8 cellular contexts compared by ENCODE assay signal in genomic region chr7:93231264-93231663, GRCh38. TPM values are rescaled to one million over a fixed set of nuclear protein-coding genes. Genes with fewer than 3 reads are reported as not detected.
A peak's percentile ranks its signal among the peaks of the same experiment; 100 is the strongest.
DNase-seq lines count a peak whose midpoint lies in the region; FAIRE-seq lines count a peak whose summit lies in the region.

No MANE protein-coding gene starts in this region.

- H3K27me3 ChIP-seq in CD8-positive, alpha-beta memory T cell (ENCODE audit: insufficient read depth, low read length, poor library complexity, severe bottlenecking): no peaks in the 10 kb centered on the region
- H3K27me3 ChIP-seq in ectodermal cell (ENCODE audit: control insufficient read depth, insufficient read depth, low read length, poor library complexity, severe bottlenecking) (peaks cover 13% of the 10 kb centered on the region), neuron (ENCODE audit: insufficient read depth, low read length) (no peaks in the 10 kb centered on the region)

- no peak for DNase-seq in CD8-positive, alpha-beta memory T cell
- DNase-seq in NOMO-1 (lab: John Stamatoyannopoulos, UW; ENCODE audit: unreplicated experiment in 2 of 2) (peak; percentile 75 to 95), frontal cortex (ENCODE audit: low spot score in 2 of 2) (no peak), hypothalamus (lab: John Stamatoyannopoulos, UW) (no peak), HCEC 1CT (no peak)
- no peak for DNase-seq in activated CD8-positive, alpha-beta memory T cell treated with anti-CD3 and anti-CD28 coated beads, Interleukin-2, amount 50 U/mL, for 4 hours

- peak overlapping the region; percentile 84 for H2AFZ ChIP-seq in neuron (ENCODE audit: low read depth, low read length)

- no peaks in the 10 kb centered on the region for H3K36me3 ChIP-seq in CD8-positive, alpha-beta memory T cell (ENCODE audit: insufficient read depth, low read length)
- H3K36me3 ChIP-seq in ectodermal cell (ENCODE audit: control insufficient read depth, insufficient read depth, low read length) (no peaks in the 10 kb centered on the region), neuron (ENCODE audit: insufficient read depth, low read length) (no peaks in the 10 kb centered on the region)

- H3K4me3 ChIP-seq in CD8-positive, alpha-beta memory T cell (ENCODE audit: low read length): peak overlapping the region; percentile 92
- H3K4me3 ChIP-seq in ectodermal cell (ENCODE audit: insufficient read depth, low read depth, low read length) (peak overlapping the region; percentile 92), neuron (ENCODE audit: low read length) (peak overlapping the region; percentile 85)

- H3K9me3 Mint-ChIP-seq in CD8-positive, alpha-beta memory T cell: no peaks in the 10 kb centered on the region

- H3K27ac Mint-ChIP-seq in CD8-positive, alpha-beta memory T cell: peak overlapping the region; percentile 78 to 99 (median 96)

- peaks cover 16 to 29% (median 28%) of the 10 kb centered on the region in 3 donors for H3K4me1 Mint-ChIP-seq in CD8-positive, alpha-beta memory T cell

- H3K4me3 Mint-ChIP-seq in CD8-positive, alpha-beta memory T cell: peak overlapping the region; percentile 87 to 97 (median 94)

- FAIRE-seq in frontal cortex (lab: Jason Lieb, UNC): no peak

- POLR2A ChIA-PET in CD8-positive, alpha-beta memory T cell (lab: Charles Lee): interaction anchor here (0.8 to 1.2 kb wide), 2 partner anchors 113 to 703 kb away, joined by 4 to 6 read pairs; partner anchors contain the start of genes PEX1, RBM48 and SAMD9

- no peaks in the 10 kb centered on the region for H3K9me3 ChIP-seq in CD8-positive, alpha-beta memory T cell (ENCODE audit: low read length)
- H3K9me3 ChIP-seq in ectodermal cell (ENCODE audit: control insufficient read depth, low read length): no peaks in the 10 kb centered on the region
- H3K9me3 ChIP-seq in neuron (ENCODE audit: low read length): no peaks in the 10 kb centered on the region

- CTCF ChIA-PET in CD8-positive, alpha-beta memory T cell (lab: Charles Lee): interaction anchor here (1.3 to 2.0 kb wide), 3 partner anchors 15 to 641 kb away, joined by 3 to 13 read pairs (median 5); partner anchors contain the start of gene FAM133B

- peaks cover 0 to 7% (median 0%) of the 10 kb centered on the region in 3 donors for H3K36me3 Mint-ChIP-seq in CD8-positive, alpha-beta memory T cell

- H3K4me1 ChIP-seq in CD8-positive, alpha-beta memory T cell (ENCODE audit: insufficient read depth, low read length): peaks cover 20% of the 10 kb centered on the region
- H3K4me1 ChIP-seq in ectodermal cell (ENCODE audit: control insufficient read depth, insufficient read depth, low read length) (peaks cover 3% of the 10 kb centered on the region), neuron (ENCODE audit: insufficient read depth, low read length) (peaks cover 18% of the 10 kb centered on the region)

- no peaks in the 10 kb centered on the region for H3K27me3 Mint-ChIP-seq in CD8-positive, alpha-beta memory T cell

- WGBS in ectodermal cell, 2 experiments: 78 to 94% methylated on average over 4 to 5 of the region's 5 CpGs

- peak overlapping the region; percentile 79 for H3K27ac ChIP-seq in CD8-positive, alpha-beta memory T cell (ENCODE audit: low read depth, low read length)
- no peak overlapping the region for H3K27ac ChIP-seq in ectodermal cell (ENCODE audit: insufficient read depth, low read depth, low read length, poor library complexity, severe bottlenecking)

RNA-seq across cellular contexts. Expression of gene VPS50, which starts 0.9 kb away (rescaled TPM):
- 10 to 100 TPM; 22.8 to 28.2 TPM for total RNA-seq in CD8-positive, alpha-beta memory T cell
- polyA plus RNA-seq in CD8-positive, alpha-beta memory T cell: 14.9 TPM
- 12.3 TPM for polyA plus RNA-seq in ectodermal cell (2013, experiment 1 of 4)
- 12.5 TPM for polyA plus RNA-seq in ectodermal cell (2013, experiment 2 of 4)
- polyA plus RNA-seq in ectodermal cell (2013, experiment 3 of 4): 11.1 TPM
- 12.4 TPM for polyA plus RNA-seq in ectodermal cell (2013, experiment 4 of 4)
- total RNA-seq in frontal cortex: 119 TPM

RNA-seq across cellular contexts. Expression of gene HEPACAM2, which starts 5.0 kb away (rescaled TPM):
- under 1 TPM in 1 of 2 experiments, not detected in 1; 0.11 TPM for total RNA-seq in CD8-positive, alpha-beta memory T cell
- not detected for polyA plus RNA-seq in CD8-positive, alpha-beta memory T cell
- polyA plus RNA-seq in ectodermal cell (2013, experiment 1 of 4): not detected
- polyA plus RNA-seq in ectodermal cell (2013, experiment 2 of 4): not detected
- polyA plus RNA-seq in ectodermal cell (2013, experiment 3 of 4): not detected
- not detected for polyA plus RNA-seq in ectodermal cell (2013, experiment 4 of 4)
- total RNA-seq in frontal cortex: under 0.01 TPM

Comparison
In these comparisons a context has a peak if more than half of its experiments do, and no peak if none do; other contexts are left out.
1. DNase-seq: peak in NOMO-1 (2 of 2); none in CD8-positive, alpha-beta memory T cell (0 of 5), frontal cortex (0 of 2), hypothalamus (0 of 51), HCEC 1CT (single experiment) and activated CD8-positive, alpha-beta memory T cell treated with anti-CD3 and anti-CD28 coated beads, Interleukin-2, amount 50 U/mL, for 4 hours (single experiment).
2. Peak in every context shown above with its lines, with median percentiles within 50 percentile points of each other: H3K4me3 ChIP-seq.